Comparison of ENCODE assay signal across 2 cellular contexts in the genomic region with DNA sequence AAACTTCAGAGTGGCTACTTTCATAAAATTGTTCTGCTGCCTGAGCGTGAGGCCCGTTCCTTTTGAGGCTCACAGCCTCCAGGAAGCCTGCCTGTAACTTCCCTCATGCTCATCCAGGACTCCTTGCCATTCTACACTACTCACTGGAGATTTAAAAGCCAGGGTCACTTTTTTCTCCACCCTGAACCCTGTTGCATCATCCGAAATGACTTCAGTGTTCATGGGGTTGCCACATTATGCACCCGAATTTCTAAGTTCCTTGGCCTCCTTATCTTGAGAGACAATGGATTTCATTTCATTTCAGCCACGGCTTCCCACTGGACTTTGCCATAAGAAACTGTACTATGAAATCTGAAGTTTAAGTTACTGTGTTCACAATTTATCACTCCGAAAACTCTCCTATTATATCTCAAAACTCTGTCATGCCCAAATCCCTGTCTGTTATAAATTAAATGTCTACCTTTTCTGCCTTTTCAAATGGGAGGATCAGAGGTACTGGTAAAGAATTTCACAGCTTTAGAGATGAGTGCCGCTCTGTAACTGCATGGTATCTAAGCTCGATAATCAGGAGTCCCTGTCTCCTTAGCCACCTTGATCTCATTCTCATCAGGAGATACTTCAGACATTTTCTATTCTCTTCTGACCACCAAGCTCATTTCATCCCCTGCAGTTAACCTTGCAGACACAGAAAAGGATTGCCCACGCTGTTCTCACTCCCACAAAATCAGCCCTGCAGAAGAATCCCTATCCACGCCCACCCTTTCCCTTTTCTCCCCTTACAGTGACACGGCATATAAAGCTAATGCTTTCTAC.
A peak's percentile ranks its signal among the peaks of the same experiment; 100 is the strongest.
TF ChIP-seq lines count a peak whose summit lies in the region.

No MANE protein-coding gene starts in this region.

TF ChIP-seq in IMR-90, 13 proteins besides CTCF, POLR2A, EP300 and RAD21:
- TF ChIP-seq NFE2L2 (IDR thresholded peaks at IDR 0.05; ENCODE audit: low read depth, low read length) (0 out of 2 replicates have a peak, but pooled peaks have one; percentile 3), RCOR1 (IDR thresholded peaks at IDR 0.05; ENCODE audit: insufficient replicate concordance, low read length) (no peak), CEBPB (IDR thresholded peaks at IDR 0.05; ENCODE audit: low read depth, low read length) (peak; percentile 61; the same call in 1 of the 2 replicates)

TF ChIP-seq in H1, 55 proteins besides CTCF, POLR2A, EP300 and RAD21:
- TF ChIP-seq TBP (IDR thresholded peaks at IDR 0.05; ENCODE audit: low read depth, low read length) (no peak), HDAC2 (IDR thresholded peaks at IDR 0.05; ENCODE audit: borderline replicate concordance in 1 of 2, low read depth in 2 of 2, low read length in 2 of 2) (no peak), CTBP2 (IDR thresholded peaks at IDR 0.05; ENCODE audit: borderline replicate concordance, insufficient read depth, insufficient read length, low read length) (no peak), CEBPB (IDR thresholded peaks at IDR 0.05; ENCODE audit: low read depth, low read length) (peak; percentile 55; the same call in 1 of the 2 replicates)
